ENCODE assay signal across 3 cellular contexts in genomic region chr7:122453432-122453831, GRCh38.
TF ChIP-seq lines count a peak whose summit lies in the region.

No MANE protein-coding gene starts in this region.

TF ChIP-seq in HepG2, 621 proteins besides CTCF, POLR2A, EP300 and RAD21:
- TF ChIP-seq ZNF784 (CRISPR knock-in tag; IDR thresholded peaks at IDR 0.05; ENCODE audit: borderline replicate concordance) (no peak), MAFF (IDR thresholded peaks at IDR 0.05; ENCODE audit: low read depth, low read length) (peak; percentile 90), KMT2A (CRISPR knock-in tag; IDR thresholded peaks at IDR 0.05) (no peak), ZNF609 (CRISPR knock-in tag; IDR thresholded peaks at IDR 0.05; ENCODE audit: borderline replicate concordance) (no peak), MAFK (conservative IDR thresholded peaks at IDR 0.05 in 1 of 2, IDR thresholded peaks at IDR 0.05 in 1 of 2; ENCODE audit: low read length in 2 of 2) (peak; percentile 86 to 91), ZC3H13 (CRISPR knock-in tag; IDR thresholded peaks at IDR 0.05) (no peak), ZNF12 (CRISPR knock-in tag; IDR thresholded peaks at IDR 0.05) (no peak), ZNF773 (CRISPR knock-in tag; IDR thresholded peaks at IDR 0.05; ENCODE audit: borderline replicate concordance) (no peak), MIXL1 (CRISPR knock-in tag; IDR thresholded peaks at IDR 0.05) (no peak), ZNF589 (CRISPR knock-in tag; conservative IDR thresholded peaks at IDR 0.05) (no peak), ONECUT2 (CRISPR knock-in tag; IDR thresholded peaks at IDR 0.05) (no peak)

TF ChIP-seq in IMR-90, 13 proteins besides CTCF, POLR2A, EP300 and RAD21:
- TF ChIP-seq MAFK (IDR thresholded peaks at IDR 0.05; ENCODE audit: low read depth, low read length) (peak; percentile 73), MAZ (IDR thresholded peaks at IDR 0.05; ENCODE audit: borderline replicate concordance, low read depth, low read length) (no peak)

TF ChIP-seq in K562, 482 proteins besides CTCF, POLR2A, EP300 and RAD21:
- TF ChIP-seq ZNF395 (CRISPR knock-in tag; IDR thresholded peaks at IDR 0.05) (no peak), MAFF (IDR thresholded peaks at IDR 0.05; ENCODE audit: low read length) (peak; percentile 69), MAFG (tag; conservative IDR thresholded peaks at IDR 0.05) (peak; percentile 60), ZNF316 (IDR thresholded peaks at IDR 0.05) (peak; percentile 81), C11orf30 (IDR thresholded peaks at IDR 0.05; ENCODE audit: low read depth) (peak; percentile 57; the same call in 1 of the 2 replicates), MCM2 (IDR thresholded peaks at IDR 0.05; ENCODE audit: low read depth) (no peak), MAFK (IDR thresholded peaks at IDR 0.05; ENCODE audit: low read length) (peak; percentile 37; the same call in 1 of the 2 replicates)
